8 cellular contexts compared by ENCODE assay signal in genomic region chr21:36260030-36260787, GRCh38. TPM values are rescaled to one million over a fixed set of nuclear protein-coding genes. Genes with fewer than 3 reads are reported as not detected.
A peak's percentile ranks its signal among the peaks of the same experiment; 100 is the strongest.
DNase-seq lines count a peak whose midpoint lies in the region; ATAC-seq and TF ChIP-seq lines count a peak whose summit lies in the region.

No MANE protein-coding gene starts in this region.

- H3K27me3 Mint-ChIP-seq in T-helper 17 cell, result no peaks in the 10 kb centered on the region

- H3K9me3 ChIP-seq in AG04450 (ENCODE audit: control insufficient read depth, insufficient read depth, low read length) (no peaks in the 10 kb centered on the region), T-helper 17 cell (ENCODE audit: control insufficient read depth, low read length, poor library complexity, severe bottlenecking) (no peaks in the 10 kb centered on the region)

- CTCF ChIA-PET in AG04450 (lab: Charles Lee), result interaction anchor here (0.6 to 1.8 kb wide), 21 partner anchors 8 to 118 kb away, joined by 3 to 13 read pairs (median 4); partner anchors contain the start of gene MORC3

- H3K4me3 ChIP-seq in AG04450 (ENCODE audit: low read depth, low read length) (peak overlapping the region; percentile 60), GM12875 (ENCODE audit: low read depth, low read length) (peak overlapping the region; percentile 28)

- peak overlapping the region; percentile 82 for H3K4me3 Mint-ChIP-seq in T-helper 17 cell

- peak overlapping the region; percentile 68 for H3K27ac ChIP-seq in AG04450 (ENCODE audit: low read depth, low read length)
- peak overlapping the region; percentile 23 for H3K27ac ChIP-seq in layer of hippocampus (ENCODE audit: low read depth, low read length)

- peak; percentile 36 for DNase-seq in AG04450 (ENCODE audit: low read depth, low spot score)
- DNase-seq in NAMALWA (ENCODE audit: low spot score), result peak; percentile 90
- peak in 1 of 3 donors; percentile 39 for DNase-seq in T-helper 17 cell
- peak; percentile 64 for DNase-seq in cerebellar cortex (ENCODE audit: low spot score)
- peak; percentile 54 for DNase-seq in stimulated activated CD4-positive, alpha-beta T cell treated with anti-CD3 and anti-CD28 coated beads, Interleukin-4, amount 100 ng/mL, for 24 hours

- H3K27ac Mint-ChIP-seq in T-helper 17 cell, result peak overlapping the region; percentile 87

- ATAC-seq in T-helper 17 cell (peak; percentile 89), HG03342 (IDR thresholded peaks at IDR 0.05; ENCODE audit: unreplicated experiment) (no peak)

- H3K27me3 ChIP-seq in AG04450 (ENCODE audit: control insufficient read depth, insufficient read depth, low read length) (no peaks in the 10 kb centered on the region), layer of hippocampus (ENCODE audit: control insufficient read depth, insufficient read depth, low read length) (no peaks in the 10 kb centered on the region)

- H3K4me1 Mint-ChIP-seq in T-helper 17 cell, result peaks cover 24% of the 10 kb centered on the region

- peak; percentile 79 for TF ChIP-seq CTCF in AG04450 (IDR thresholded peaks at IDR 0.05; ENCODE audit: low read depth, low read length)
- TF ChIP-seq CTCF in GM12875 (IDR thresholded peaks at IDR 0.05; ENCODE audit: borderline replicate concordance, insufficient read depth, low read depth, low read length), result peak; percentile 68; the same call in 1 of the 2 replicates

- peaks cover 15% of the 10 kb centered on the region for H3K36me3 Mint-ChIP-seq in T-helper 17 cell (ENCODE audit: low read depth)

- POLR2A ChIA-PET in AG04450 (lab: Yijun Ruan, JAX), result interaction anchor here (0.8 kb wide), 1 partner anchor 60 kb away, joined by 3 read pairs; the partner anchor contains the start of gene MORC3

RNA-seq across cellular contexts. Expression of gene MORC3, which starts 59.8 kb away (rescaled TPM):
- 20.7 and 31.6 TPM in 2 replicates for polyA plus RNA-seq in AG04450 (2011; rRNA removed)
- 16.9 and 25.5 TPM in 2 replicates for polyA minus RNA-seq in AG04450 (2011; rRNA and poly(A)+ RNA removed)
- 10 to 100 TPM; 45.2 to 51.0 TPM for total RNA-seq in T-helper 17 cell
